Comparison of ENCODE assay signal across 19 cellular contexts in the genomic region with DNA sequence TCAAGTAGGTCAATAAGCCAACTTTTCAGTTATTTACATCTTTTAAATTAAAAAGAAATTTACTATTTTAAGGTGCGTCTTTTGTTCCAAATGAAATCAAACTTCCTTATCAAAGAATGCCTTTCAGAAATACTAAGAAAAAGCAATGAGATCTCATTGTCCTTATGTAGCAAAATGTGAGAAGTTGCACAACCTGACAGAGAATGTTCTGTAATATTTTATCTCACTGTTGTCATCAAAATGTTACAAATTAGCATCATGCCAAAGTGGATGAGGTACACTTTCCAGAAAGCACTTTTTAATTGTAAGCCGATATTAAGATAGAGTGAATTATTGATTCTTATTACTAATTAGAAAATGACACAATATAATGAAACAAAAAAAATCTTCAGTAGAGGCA. TPM values are rescaled to one million over a fixed set of nuclear protein-coding genes. Genes with fewer than 3 reads are reported as not detected.
A peak's percentile ranks its signal among the peaks of the same experiment; 100 is the strongest.
DNase-seq lines count a peak whose midpoint lies in the region; ATAC-seq and TF ChIP-seq lines count a peak whose summit lies in the region.
"Had no signal": no experiment of that assay in that cellular context is flagged by ENCODE, and none has a peak within 500 bp of the region (broad histone marks: within the 10 kb centered on the region; RNA-seq: fewer than 3 reads in every experiment).

No MANE protein-coding gene starts in this region.

- peak overlapping the region; percentile 37 for H3K27ac Mint-ChIP-seq in MCF 10A (ENCODE audit: low read depth, unreplicated experiment)
- H3K27ac Mint-ChIP-seq: stimulated activated effector memory CD8-positive, alpha-beta T cell treated with anti-CD3 and anti-CD28 coated beads, Interleukin-12 subunit alpha, Interleukin-12 subunit beta, amount 100 ng/mL, for 72 hours; T-cell had no signal

- H3K9ac ChIP-seq in MM.1S (ENCODE audit: low read length) (no peak overlapping the region), skeletal muscle satellite cell (ENCODE audit: low read depth, low read length) (peak overlapping the region; percentile 71)
- H3K9ac ChIP-seq: BLaER1 had no signal

- H3K4me3 Mint-ChIP-seq in MCF 10A (ENCODE audit: unreplicated experiment): peak overlapping the region; percentile 77
- H3K4me3 Mint-ChIP-seq: stimulated activated effector memory CD8-positive, alpha-beta T cell treated with anti-CD3 and anti-CD28 coated beads, Interleukin-12 subunit alpha, Interleukin-12 subunit beta, amount 100 ng/mL, for 72 hours; T-cell; WTC11 had no signal

- intact Hi-C loops in MCF 10A (cut with micrococcal nuclease): loop anchor here (5.0 kb wide), 2 partner anchors 95 to 200 kb away; a partner anchor contains a TSS
- intact Hi-C loops in heart left ventricle (cut with DNase I): no loop called here

- no peaks in the 10 kb centered on the region; the same call in 1 of the 2 replicates for H3K9me2 ChIP-seq in MM.1S (replicated peaks; ENCODE audit: insufficient read depth, low read length)

- H3K4me2 ChIP-seq in MM.1S (ENCODE audit: low read depth, low read length) (peak overlapping the region; percentile 34; the same call in 1 of the 2 replicates), skeletal muscle satellite cell (ENCODE audit: low read length) (peak overlapping the region; percentile 81)
- H3K4me2 ChIP-seq: BLaER1 had no signal

- no peaks in the 10 kb centered on the region for H3K4me1 Mint-ChIP-seq in MCF 10A (ENCODE audit: insufficient read depth, unreplicated experiment)
- H3K4me1 Mint-ChIP-seq: stimulated activated effector memory CD8-positive, alpha-beta T cell treated with anti-CD3 and anti-CD28 coated beads, Interleukin-12 subunit alpha, Interleukin-12 subunit beta, amount 100 ng/mL, for 72 hours; T-cell had no signal

- no TSS peak for BruUV-seq in MCF 10A (replicated peaks; lab: Mats Ljungman, UMichigan)

- ATAC-seq in heart left ventricle (peak in 1 of 4 donors; percentile 34), HG03520 (IDR thresholded peaks at IDR 0.05; ENCODE audit: unreplicated experiment) (no peak)
- ATAC-seq: stimulated activated effector memory CD8-positive, alpha-beta T cell treated with anti-CD3 and anti-CD28 coated beads, Interleukin-12 subunit alpha, Interleukin-12 subunit beta, amount 100 ng/mL, for 72 hours; T-cell; WTC11 had no signal

- H3K27me3 ChIP-seq in MM.1S (replicated peaks; ENCODE audit: insufficient read depth, low read length) (no peaks in the 10 kb centered on the region), heart left ventricle (no peaks in the 10 kb centered on the region), skeletal muscle satellite cell (ENCODE audit: control insufficient read depth, insufficient read depth, low read length) (no peaks in the 10 kb centered on the region)
- H3K27me3 ChIP-seq: adrenal gland, BLaER1, ovary had no signal

- H2AFZ ChIP-seq in MM.1S (ENCODE audit: low read length): no peak overlapping the region

- no peaks in the 10 kb centered on the region for H3K79me2 ChIP-seq in MM.1S (ENCODE audit: low read length)

- no peak for TF ChIP-seq POLR2A in heart left ventricle (IDR thresholded peaks at IDR 0.05)

- WGBS in heart left ventricle, 4 donors: 75 to 81% (median 80%) methylated on average over 2 of the region's 2 CpGs

- H4K20me1 ChIP-seq in MM.1S (ENCODE audit: insufficient read depth, low read length): no peaks in the 10 kb centered on the region
- H4K20me1 ChIP-seq: BLaER1 had no signal

- H3K9me3 ChIP-seq in MM.1S (replicated peaks; ENCODE audit: insufficient read depth, low read length) (no peaks in the 10 kb centered on the region), heart left ventricle (peaks cover 0 to 36% (median 3%) of the 10 kb centered on the region in 12 donors), skeletal muscle satellite cell (replicated peaks; ENCODE audit: low read length) (no peaks in the 10 kb centered on the region)
- H3K9me3 ChIP-seq: BLaER1, HAP-1, ovary had no signal

- DNase-seq in MM.1S (no peak), MCF 10A (ENCODE audit: unreplicated experiment) (peak; percentile 33), heart left ventricle (no peak), HK-2 (ENCODE audit: unreplicated experiment) (no peak), NCI-H69 (lab: John Stamatoyannopoulos, UW) (no peak)
- DNase-seq in activated CD4-positive, alpha-beta T cell treated with anti-CD3 and anti-CD28 coated beads for 4 hours: no peak
- DNase-seq: activated CD8-positive, alpha-beta memory T cell treated with anti-CD3 and anti-CD28 coated beads for 24 hours; adrenal gland; DMS153; erythroblast; NCI-H524; T-cell had no signal

- POLR2A ChIA-PET in MCF 10A (lab: Yijun Ruan, JAX): interaction anchor here (0.6 to 2.2 kb wide), 8 partner anchors 11 to 940 kb away, joined by 3 to 11 read pairs (median 4); no protein-coding TSS in a partner anchor

- H3K27ac ChIP-seq in MM.1S (ENCODE audit: low read length): no peak overlapping the region
- peak overlapping the region in 3 of 12 donors; percentile 13 to 43 (median 14) for H3K27ac ChIP-seq in heart left ventricle
- H3K27ac ChIP-seq: BLaER1 had no signal

- CTCF ChIA-PET in MCF 10A (lab: Yijun Ruan, JAX): interaction anchor here (0.6 kb wide), 1 partner anchor 210 kb away, joined by 4 read pairs; no protein-coding TSS in a partner anchor

- no peaks in the 10 kb centered on the region for H3K36me3 Mint-ChIP-seq in MCF 10A (ENCODE audit: insufficient read depth, unreplicated experiment)
- H3K36me3 Mint-ChIP-seq: stimulated activated effector memory CD8-positive, alpha-beta T cell treated with anti-CD3 and anti-CD28 coated beads, Interleukin-12 subunit alpha, Interleukin-12 subunit beta, amount 100 ng/mL, for 72 hours; T-cell had no signal

- TF ChIP-seq CTCF in MM.1S (IDR thresholded peaks at IDR 0.05; ENCODE audit: low read length) (no peak), MCF 10A (IDR thresholded peaks at IDR 0.05; ENCODE audit: unreplicated experiment) (no peak), heart left ventricle (IDR thresholded peaks at IDR 0.05) (no peak)

- H3K4me1 ChIP-seq in MM.1S (ENCODE audit: low read length) (peaks cover 5% of the 10 kb centered on the region; the same call in 1 of the 2 replicates), heart left ventricle (peaks cover 0 to 8% (median 0%) of the 10 kb centered on the region in 12 donors), skeletal muscle satellite cell (ENCODE audit: control insufficient read depth, insufficient read depth, low read length) (no peaks in the 10 kb centered on the region)
- H3K4me1 ChIP-seq: BLaER1 had no signal

- H3K36me3 ChIP-seq in MM.1S (replicated peaks; ENCODE audit: insufficient read depth, low read length) (no peaks in the 10 kb centered on the region), heart left ventricle (no peaks in the 10 kb centered on the region), skeletal muscle satellite cell (ENCODE audit: insufficient read depth, low read length) (no peaks in the 10 kb centered on the region)
- H3K36me3 ChIP-seq: adrenal gland, BLaER1, HAP-1, ovary had no signal

- peaks cover 28% of the 10 kb centered on the region for H3K9me3 Mint-ChIP-seq in MCF 10A (ENCODE audit: unreplicated experiment)

- no peaks in the 10 kb centered on the region for H3K27me3 Mint-ChIP-seq in MCF 10A (ENCODE audit: insufficient read depth, unreplicated experiment)
- H3K27me3 Mint-ChIP-seq: T-cell had no signal

- H3K4me3 ChIP-seq in MM.1S (ENCODE audit: low read length) (no peak overlapping the region), heart left ventricle (peak overlapping the region in 7 of 12 donors; percentile 10 to 45 (median 32)), skeletal muscle satellite cell (ENCODE audit: low read length) (peak overlapping the region; percentile 68)
- H3K4me3 ChIP-seq: BLaER1, HAP-1 had no signal

- H3F3A ChIP-seq in MM.1S (ENCODE audit: insufficient read depth, low read length): no peaks in the 10 kb centered on the region

RNA-seq across cellular contexts. Expression of a gene that starts 50.4 kb away (rescaled TPM):
- total RNA-seq in MCF 10A (2022): 1.2 and 1.5 TPM in 2 replicates
- total RNA-seq in heart left ventricle: 1 to 10 TPM in 2 of 9 donors, under 1 TPM in 7; 0.21 to 6.9 (median 0.69) TPM
- under 1 TPM; 0.15 to 0.19 TPM for polyA plus RNA-seq in heart left ventricle
- 0.44 and 0.76 TPM in 2 replicates for total RNA-seq in skeletal muscle satellite cell (2012; rRNA removed)
